ENCODE assay signal across 1 cellular context in the genomic region with DNA sequence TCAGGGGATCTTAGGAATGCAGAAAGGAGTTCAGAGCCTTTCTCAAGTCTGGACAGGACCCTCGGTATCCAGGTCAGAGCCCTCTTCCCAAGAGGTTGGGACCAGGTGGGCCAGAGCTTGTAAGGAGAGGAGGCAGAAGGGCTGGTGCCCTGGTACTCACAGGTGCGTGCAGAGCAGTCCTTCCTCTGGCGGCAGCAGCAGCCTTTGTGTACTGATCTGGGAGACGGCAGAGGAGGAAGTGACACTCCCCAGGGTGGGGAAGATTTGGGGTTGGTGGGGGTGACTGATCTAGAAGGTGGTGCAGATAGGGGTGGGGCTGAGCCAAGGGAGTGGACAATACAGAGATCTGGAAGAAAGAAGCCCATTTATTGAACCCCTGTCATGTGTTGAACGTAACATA.
TF ChIP-seq lines count a peak whose summit lies in the region.

A gene with protein sequence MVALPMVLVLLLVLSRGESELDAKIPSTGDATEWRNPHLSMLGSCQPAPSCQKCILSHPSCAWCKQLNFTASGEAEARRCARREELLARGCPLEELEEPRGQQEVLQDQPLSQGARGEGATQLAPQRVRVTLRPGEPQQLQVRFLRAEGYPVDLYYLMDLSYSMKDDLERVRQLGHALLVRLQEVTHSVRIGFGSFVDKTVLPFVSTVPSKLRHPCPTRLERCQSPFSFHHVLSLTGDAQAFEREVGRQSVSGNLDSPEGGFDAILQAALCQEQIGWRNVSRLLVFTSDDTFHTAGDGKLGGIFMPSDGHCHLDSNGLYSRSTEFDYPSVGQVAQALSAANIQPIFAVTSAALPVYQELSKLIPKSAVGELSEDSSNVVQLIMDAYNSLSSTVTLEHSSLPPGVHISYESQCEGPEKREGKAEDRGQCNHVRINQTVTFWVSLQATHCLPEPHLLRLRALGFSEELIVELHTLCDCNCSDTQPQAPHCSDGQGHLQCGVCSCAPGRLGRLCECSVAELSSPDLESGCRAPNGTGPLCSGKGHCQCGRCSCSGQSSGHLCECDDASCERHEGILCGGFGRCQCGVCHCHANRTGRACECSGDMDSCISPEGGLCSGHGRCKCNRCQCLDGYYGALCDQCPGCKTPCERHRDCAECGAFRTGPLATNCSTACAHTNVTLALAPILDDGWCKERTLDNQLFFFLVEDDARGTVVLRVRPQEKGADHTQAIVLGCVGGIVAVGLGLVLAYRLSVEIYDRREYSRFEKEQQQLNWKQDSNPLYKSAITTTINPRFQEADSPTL (minus strand): TSS at position 210 of the 400 bp plus-strand sequence. CDS start 6,808 bp downstream, outside the sequence.

TF ChIP-seq in GM12878, 131 proteins besides CTCF, POLR2A, EP300 and RAD21 (continued from another document and continues in another):
- TF ChIP-seq, protein P1, sequence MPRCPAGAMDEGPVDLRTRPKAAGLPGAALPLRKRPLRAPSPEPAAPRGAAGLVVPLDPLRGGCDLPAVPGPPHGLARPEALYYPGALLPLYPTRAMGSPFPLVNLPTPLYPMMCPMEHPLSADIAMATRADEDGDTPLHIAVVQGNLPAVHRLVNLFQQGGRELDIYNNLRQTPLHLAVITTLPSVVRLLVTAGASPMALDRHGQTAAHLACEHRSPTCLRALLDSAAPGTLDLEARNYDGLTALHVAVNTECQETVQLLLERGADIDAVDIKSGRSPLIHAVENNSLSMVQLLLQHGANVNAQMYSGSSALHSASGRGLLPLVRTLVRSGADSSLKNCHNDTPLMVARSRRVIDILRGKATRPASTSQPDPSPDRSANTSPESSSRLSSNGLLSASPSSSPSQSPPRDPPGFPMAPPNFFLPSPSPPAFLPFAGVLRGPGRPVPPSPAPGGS (IDR thresholded peaks at IDR 0.05; ENCODE audit: borderline replicate concordance, insufficient read depth, low read depth, low read length, poor library complexity, severe bottlenecking), result no peak
- TF ChIP-seq ZSCAN29 (IDR thresholded peaks at IDR 0.05) (no peak), NR2F1 (conservative IDR thresholded peaks at IDR 0.05) (no peak), PAX8 (IDR thresholded peaks at IDR 0.05) (no peak), HDAC6 (IDR thresholded peaks at IDR 0.05; ENCODE audit: unreplicated experiment) (no peak), MAX (IDR thresholded peaks at IDR 0.05; ENCODE audit: low read depth, low read length) (no peak), JUNB (IDR thresholded peaks at IDR 0.05) (no peak), SREBF2 (IDR thresholded peaks at IDR 0.05; ENCODE audit: low read length) (no peak), SMC3 (IDR thresholded peaks at IDR 0.05; ENCODE audit: borderline replicate concordance, low read length) (no peak), BHLHE40 (IDR thresholded peaks at IDR 0.05; ENCODE audit: borderline replicate concordance in 1 of 2, low read depth in 2 of 2, low read length in 1 of 2) (peak; percentile 13 to 45; a peak in 1 of 4 replicates), ELK1 (IDR thresholded peaks at IDR 0.05; ENCODE audit: low read depth, low read length) (no peak), EED (IDR thresholded peaks at IDR 0.05; ENCODE audit: low read depth) (peak; percentile 88), NR2C2 (IDR thresholded peaks at IDR 0.05; ENCODE audit: borderline replicate concordance, control insufficient read depth, insufficient read length, low read depth) (no peak), SRF (IDR thresholded peaks at IDR 0.05; ENCODE audit: low read depth in 2 of 2, low read length in 2 of 2) (no peak), MEF2B (IDR thresholded peaks at IDR 0.05; ENCODE audit: partially characterized antibody, poor library complexity, severe bottlenecking) (no peak), TAF1 (IDR thresholded peaks at IDR 0.05; ENCODE audit: borderline replicate concordance, low read depth, low read length) (peak; percentile 93), BMI1 (IDR thresholded peaks at IDR 0.05; ENCODE audit: borderline replicate concordance) (no peak), EGR1 (IDR thresholded peaks at IDR 0.05; ENCODE audit: borderline replicate concordance in 1 of 2, low read depth in 2 of 2, low read length in 2 of 2) (0 out of 3 replicates have a peak, but pooled peaks of 1 of the 2 experiments have one; percentile 5), BCL11A (IDR thresholded peaks at IDR 0.05; ENCODE audit: low read depth, low read length) (0 out of 2 replicates have a peak, but pooled peaks have one; percentile 25), CHD2 (IDR thresholded peaks at IDR 0.05; ENCODE audit: borderline replicate concordance, low read depth, low read length) (no peak), TCF12 (IDR thresholded peaks at IDR 0.05; ENCODE audit: low read depth, low read length) (peak; percentile 75), SIN3A (IDR thresholded peaks at IDR 0.05; ENCODE audit: low read depth, low read length) (peak; percentile 70; the same call in 1 of the 2 replicates), RBBP5 (conservative IDR thresholded peaks at IDR 0.05) (no peak), NFIC (IDR thresholded peaks at IDR 0.05; ENCODE audit: low read depth, low read length) (no peak), CHD4 (IDR thresholded peaks at IDR 0.05) (no peak), RCOR1 (conservative IDR thresholded peaks at IDR 0.05; ENCODE audit: low read depth, low read length) (no peak), CBX5 (IDR thresholded peaks at IDR 0.05; ENCODE audit: low read depth) (no peak), BACH1 (IDR thresholded peaks at IDR 0.05; ENCODE audit: borderline replicate concordance) (peak; percentile 34; the same call in 1 of the 2 replicates), SUPT20H (IDR thresholded peaks at IDR 0.05; ENCODE audit: borderline replicate concordance, control insufficient read depth, low read depth, low read length) (no peak), NFYA (IDR thresholded peaks at IDR 0.05; ENCODE audit: borderline replicate concordance, low read depth, low read length) (no peak), PAX5 (IDR thresholded peaks at IDR 0.05; ENCODE audit: borderline replicate concordance, low read depth, low read length) (peak; percentile 58; the same call in 1 of the 2 replicates), FOXM1 (IDR thresholded peaks at IDR 0.05; ENCODE audit: low read depth, low read length) (peak; percentile 35; the same call in 1 of the 2 replicates), YBX1 (IDR thresholded peaks at IDR 0.05) (no peak), MTA2 (IDR thresholded peaks at IDR 0.05; ENCODE audit: low read depth) (peak; percentile 42; the same call in 1 of the 2 replicates), MXI1 (IDR thresholded peaks at IDR 0.05; ENCODE audit: low read depth, low read length) (no peak), ZNF622 (IDR thresholded peaks at IDR 0.05) (no peak), PKNOX1 (IDR thresholded peaks at IDR 0.05) (0 out of 2 replicates have a peak, but pooled peaks have one; percentile 20), SREBF1 (IDR thresholded peaks at IDR 0.05; ENCODE audit: low read length) (no peak), HCFC1 (IDR thresholded peaks at IDR 0.05; ENCODE audit: low read length) (no peak)
- TF ChIP-seq, protein P2, sequence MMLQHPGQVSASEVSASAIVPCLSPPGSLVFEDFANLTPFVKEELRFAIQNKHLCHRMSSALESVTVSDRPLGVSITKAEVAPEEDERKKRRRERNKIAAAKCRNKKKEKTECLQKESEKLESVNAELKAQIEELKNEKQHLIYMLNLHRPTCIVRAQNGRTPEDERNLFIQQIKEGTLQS (IDR thresholded peaks at IDR 0.05; ENCODE audit: borderline replicate concordance, extremely low read depth, low read depth, low read length), result no peak
- TF ChIP-seq, protein P3, sequence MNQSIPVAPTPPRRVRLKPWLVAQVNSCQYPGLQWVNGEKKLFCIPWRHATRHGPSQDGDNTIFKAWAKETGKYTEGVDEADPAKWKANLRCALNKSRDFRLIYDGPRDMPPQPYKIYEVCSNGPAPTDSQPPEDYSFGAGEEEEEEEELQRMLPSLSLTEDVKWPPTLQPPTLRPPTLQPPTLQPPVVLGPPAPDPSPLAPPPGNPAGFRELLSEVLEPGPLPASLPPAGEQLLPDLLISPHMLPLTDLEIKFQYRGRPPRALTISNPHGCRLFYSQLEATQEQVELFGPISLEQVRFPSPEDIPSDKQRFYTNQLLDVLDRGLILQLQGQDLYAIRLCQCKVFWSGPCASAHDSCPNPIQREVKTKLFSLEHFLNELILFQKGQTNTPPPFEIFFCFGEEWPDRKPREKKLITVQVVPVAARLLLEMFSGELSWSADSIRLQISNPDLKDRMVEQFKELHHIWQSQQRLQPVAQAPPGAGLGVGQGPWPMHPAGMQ (IDR thresholded peaks at IDR 0.05; ENCODE audit: borderline replicate concordance), result no peak
- TF ChIP-seq, protein P4, sequence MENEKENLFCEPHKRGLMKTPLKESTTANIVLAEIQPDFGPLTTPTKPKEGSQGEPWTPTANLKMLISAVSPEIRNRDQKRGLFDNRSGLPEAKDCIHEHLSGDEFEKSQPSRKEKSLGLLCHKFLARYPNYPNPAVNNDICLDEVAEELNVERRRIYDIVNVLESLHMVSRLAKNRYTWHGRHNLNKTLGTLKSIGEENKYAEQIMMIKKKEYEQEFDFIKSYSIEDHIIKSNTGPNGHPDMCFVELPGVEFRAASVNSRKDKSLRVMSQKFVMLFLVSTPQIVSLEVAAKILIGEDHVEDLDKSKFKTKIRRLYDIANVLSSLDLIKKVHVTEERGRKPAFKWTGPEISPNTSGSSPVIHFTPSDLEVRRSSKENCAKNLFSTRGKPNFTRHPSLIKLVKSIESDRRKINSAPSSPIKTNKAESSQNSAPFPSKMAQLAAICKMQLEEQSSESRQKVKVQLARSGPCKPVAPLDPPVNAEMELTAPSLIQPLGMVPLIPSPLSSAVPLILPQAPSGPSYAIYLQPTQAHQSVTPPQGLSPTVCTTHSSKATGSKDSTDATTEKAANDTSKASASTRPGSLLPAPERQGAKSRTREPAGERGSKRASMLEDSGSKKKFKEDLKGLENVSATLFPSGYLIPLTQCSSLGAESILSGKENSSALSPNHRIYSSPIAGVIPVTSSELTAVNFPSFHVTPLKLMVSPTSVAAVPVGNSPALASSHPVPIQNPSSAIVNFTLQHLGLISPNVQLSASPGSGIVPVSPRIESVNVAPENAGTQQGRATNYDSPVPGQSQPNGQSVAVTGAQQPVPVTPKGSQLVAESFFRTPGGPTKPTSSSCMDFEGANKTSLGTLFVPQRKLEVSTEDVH (IDR thresholded peaks at IDR 0.05; ENCODE audit: low read depth, partially characterized antibody), result no peak
- TF ChIP-seq, protein P5, sequence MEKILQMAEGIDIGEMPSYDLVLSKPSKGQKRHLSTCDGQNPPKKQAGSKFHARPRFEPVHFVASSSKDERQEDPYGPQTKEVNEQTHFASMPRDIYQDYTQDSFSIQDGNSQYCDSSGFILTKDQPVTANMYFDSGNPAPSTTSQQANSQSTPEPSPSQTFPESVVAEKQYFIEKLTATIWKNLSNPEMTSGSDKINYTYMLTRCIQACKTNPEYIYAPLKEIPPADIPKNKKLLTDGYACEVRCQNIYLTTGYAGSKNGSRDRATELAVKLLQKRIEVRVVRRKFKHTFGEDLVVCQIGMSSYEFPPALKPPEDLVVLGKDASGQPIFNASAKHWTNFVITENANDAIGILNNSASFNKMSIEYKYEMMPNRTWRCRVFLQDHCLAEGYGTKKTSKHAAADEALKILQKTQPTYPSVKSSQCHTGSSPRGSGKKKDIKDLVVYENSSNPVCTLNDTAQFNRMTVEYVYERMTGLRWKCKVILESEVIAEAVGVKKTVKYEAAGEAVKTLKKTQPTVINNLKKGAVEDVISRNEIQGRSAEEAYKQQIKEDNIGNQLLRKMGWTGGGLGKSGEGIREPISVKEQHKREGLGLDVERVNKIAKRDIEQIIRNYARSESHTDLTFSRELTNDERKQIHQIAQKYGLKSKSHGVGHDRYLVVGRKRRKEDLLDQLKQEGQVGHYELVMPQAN (conservative IDR thresholded peaks at IDR 0.05), result peak; percentile 54; the same call in 1 of the 2 replicates
- TF ChIP-seq, protein P6, sequence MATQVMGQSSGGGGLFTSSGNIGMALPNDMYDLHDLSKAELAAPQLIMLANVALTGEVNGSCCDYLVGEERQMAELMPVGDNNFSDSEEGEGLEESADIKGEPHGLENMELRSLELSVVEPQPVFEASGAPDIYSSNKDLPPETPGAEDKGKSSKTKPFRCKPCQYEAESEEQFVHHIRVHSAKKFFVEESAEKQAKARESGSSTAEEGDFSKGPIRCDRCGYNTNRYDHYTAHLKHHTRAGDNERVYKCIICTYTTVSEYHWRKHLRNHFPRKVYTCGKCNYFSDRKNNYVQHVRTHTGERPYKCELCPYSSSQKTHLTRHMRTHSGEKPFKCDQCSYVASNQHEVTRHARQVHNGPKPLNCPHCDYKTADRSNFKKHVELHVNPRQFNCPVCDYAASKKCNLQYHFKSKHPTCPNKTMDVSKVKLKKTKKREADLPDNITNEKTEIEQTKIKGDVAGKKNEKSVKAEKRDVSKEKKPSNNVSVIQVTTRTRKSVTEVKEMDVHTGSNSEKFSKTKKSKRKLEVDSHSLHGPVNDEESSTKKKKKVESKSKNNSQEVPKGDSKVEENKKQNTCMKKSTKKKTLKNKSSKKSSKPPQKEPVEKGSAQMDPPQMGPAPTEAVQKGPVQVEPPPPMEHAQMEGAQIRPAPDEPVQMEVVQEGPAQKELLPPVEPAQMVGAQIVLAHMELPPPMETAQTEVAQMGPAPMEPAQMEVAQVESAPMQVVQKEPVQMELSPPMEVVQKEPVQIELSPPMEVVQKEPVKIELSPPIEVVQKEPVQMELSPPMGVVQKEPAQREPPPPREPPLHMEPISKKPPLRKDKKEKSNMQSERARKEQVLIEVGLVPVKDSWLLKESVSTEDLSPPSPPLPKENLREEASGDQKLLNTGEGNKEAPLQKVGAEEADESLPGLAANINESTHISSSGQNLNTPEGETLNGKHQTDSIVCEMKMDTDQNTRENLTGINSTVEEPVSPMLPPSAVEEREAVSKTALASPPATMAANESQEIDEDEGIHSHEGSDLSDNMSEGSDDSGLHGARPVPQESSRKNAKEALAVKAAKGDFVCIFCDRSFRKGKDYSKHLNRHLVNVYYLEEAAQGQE (IDR thresholded peaks at IDR 0.05; ENCODE audit: low read depth, low read length), result no peak
